9 cellular contexts compared by ENCODE assay signal in genomic region chr1:16145988-16146887, GRCh38. TPM values are rescaled to one million over a fixed set of nuclear protein-coding genes. Genes with fewer than 3 reads are reported as not detected.
A peak's percentile ranks its signal among the peaks of the same experiment; 100 is the strongest.
DNase-seq lines count a peak whose midpoint lies in the region; ATAC-seq and TF ChIP-seq lines count a peak whose summit lies in the region.
"Had no signal": no experiment of that assay in that cellular context is flagged by ENCODE, and none has a peak within 500 bp of the region (broad histone marks: within the 10 kb centered on the region; RNA-seq: fewer than 3 reads in every experiment).

No MANE protein-coding gene starts in this region.

- H3K27ac ChIP-seq in colonic mucosa (peak overlapping the region; percentile 71), liver (ENCODE audit: low read depth in 1 of 2, low read length in 2 of 2) (peak overlapping the region; percentile 85 to 91)

- no peak for TF ChIP-seq CTCF in colonic mucosa (IDR thresholded peaks at IDR 0.05)
- TF ChIP-seq CTCF in liver (IDR thresholded peaks at IDR 0.05; ENCODE audit: low read depth, low read length, missing input control) = no peak

- in situ Hi-C loops in KBM-7 (cut with MboI; ENCODE audit: low pct_unique_long_range_greater_than_20kb, low sequenced_read_pairs) = no loop called here

- ATAC-seq in GM21360 (IDR thresholded peaks at IDR 0.05; ENCODE audit: unreplicated experiment) = no peak

- H3K4me3 ChIP-seq in colonic mucosa (no peak overlapping the region), liver (ENCODE audit: low read depth in 1 of 3, low read length in 3 of 3) (peak overlapping the region in 1 of 3 donors; percentile 28)

- intact Hi-C loops in colonic mucosa (cut with DNase I) = no loop called here

- H3K9ac ChIP-seq in colonic mucosa (ENCODE audit: low read depth in 2 of 2, low read length in 2 of 2) (peak overlapping the region; percentile 42 to 81), liver (ENCODE audit: low read depth in 1 of 2, low read length in 2 of 2) (peak overlapping the region in 1 of 2 donors; percentile 27)

- H3K27me3 ChIP-seq in colonic mucosa = no peaks in the 10 kb centered on the region
- H3K27me3 ChIP-seq in liver (ENCODE audit: control insufficient read depth in 4 of 4, insufficient read depth in 4 of 4, low read length in 3 of 4) = no peaks in the 10 kb centered on the region

- H3K36me3 ChIP-seq in colonic mucosa (peaks cover 6% of the 10 kb centered on the region), liver (ENCODE audit: control insufficient read depth in 4 of 4, insufficient read depth in 3 of 4, low read depth in 1 of 4, low read length in 3 of 4) (peaks cover 6 to 29% (median 9%) of the 10 kb centered on the region in 4 donors)

- TF ChIP-seq RAD21 in liver (IDR thresholded peaks at IDR 0.05) = no peak

- H3K9me3 ChIP-seq in colonic mucosa = no peaks in the 10 kb centered on the region
- no peaks in the 10 kb centered on the region for H3K9me3 ChIP-seq in liver (ENCODE audit: control insufficient read depth in 4 of 4, low read length in 3 of 4)

- H3K4me1 ChIP-seq in colonic mucosa = peaks cover 15% of the 10 kb centered on the region
- peaks cover 16 to 59% (median 48%) of the 10 kb centered on the region in 4 donors for H3K4me1 ChIP-seq in liver (ENCODE audit: control insufficient read depth in 4 of 4, insufficient read depth in 4 of 4, low read length in 3 of 4)

- WGBS in liver = 40% methylated on average over 35 of the region's 35 CpGs

- DNase-seq in A172 (ENCODE audit: low spot score) (peak; percentile 89), KBM-7 (peak; percentile 57), colonic mucosa (peak; percentile 50), ureter (ENCODE audit: low spot score) (peak; percentile 79), T-helper 1 cell (no peak), NCI-H82 treated with DMSO at 0.1 percent for 48 hours (lab: John Stamatoyannopoulos, UW; ENCODE audit: unreplicated experiment) (no peak)

TF ChIP-seq in liver, 16 proteins besides CTCF, POLR2A, EP300 and RAD21:
- no peak for TF ChIP-seq FOXA2 (IDR thresholded peaks at IDR 0.05)
- no peak for TF ChIP-seq YY1 (IDR thresholded peaks at IDR 0.05)
- TF ChIP-seq JUND (IDR thresholded peaks at IDR 0.05) = peak; percentile 61
- TF ChIP-seq GABPA (IDR thresholded peaks at IDR 0.05 in 1 of 2, conservative IDR thresholded peaks at IDR 0.05 in 1 of 2) = no peak
- TF ChIP-seq FOXA1 (IDR thresholded peaks at IDR 0.05) = no peak
- TF ChIP-seq HNF4G (IDR thresholded peaks at IDR 0.05) = no peak
- peak; percentile 28 for TF ChIP-seq NR2F2 (IDR thresholded peaks at IDR 0.05)
- TF ChIP-seq SP1 (IDR thresholded peaks at IDR 0.05) = no peak
- TF ChIP-seq RXRA (IDR thresholded peaks at IDR 0.05) = no peak
TF ChIP-seq in liver: peak in this region for 2.

RNA-seq across cellular contexts. Expression of gene EPHA2, which starts 9.6 kb away (rescaled TPM):
- total RNA-seq in A172 (2014; rRNA removed; shearing (Covaris generic)) = 54.3 and 78.1 TPM in 2 replicates
- total RNA-seq in colonic mucosa = 10 to 100 TPM; 15.7 to 40.8 TPM
- total RNA-seq in liver = 10 to 100 TPM in 1 of 2 donors, 1 to 10 TPM in 1; 5.8 to 11.1 TPM
- 1 to 10 TPM; 2.9 to 7.9 TPM for polyA plus RNA-seq in liver
- total RNA-seq in ureter = 58.9 TPM
- total RNA-seq: activated CD8-positive, alpha-beta memory T cell treated with anti-CD3 and anti-CD28 coated beads for 36 hours had no signal

Comparison
In these comparisons a context has a peak if more than half of its experiments do, and no peak if none do; other contexts are left out.
1. DNase-seq: peak in A172 (single experiment), KBM-7 (single experiment), colonic mucosa (single experiment) and ureter (single experiment); none in T-helper 1 cell (0 of 5) and NCI-H82 treated with DMSO at 0.1 percent for 48 hours (single experiment).